In the genomic region with DNA sequence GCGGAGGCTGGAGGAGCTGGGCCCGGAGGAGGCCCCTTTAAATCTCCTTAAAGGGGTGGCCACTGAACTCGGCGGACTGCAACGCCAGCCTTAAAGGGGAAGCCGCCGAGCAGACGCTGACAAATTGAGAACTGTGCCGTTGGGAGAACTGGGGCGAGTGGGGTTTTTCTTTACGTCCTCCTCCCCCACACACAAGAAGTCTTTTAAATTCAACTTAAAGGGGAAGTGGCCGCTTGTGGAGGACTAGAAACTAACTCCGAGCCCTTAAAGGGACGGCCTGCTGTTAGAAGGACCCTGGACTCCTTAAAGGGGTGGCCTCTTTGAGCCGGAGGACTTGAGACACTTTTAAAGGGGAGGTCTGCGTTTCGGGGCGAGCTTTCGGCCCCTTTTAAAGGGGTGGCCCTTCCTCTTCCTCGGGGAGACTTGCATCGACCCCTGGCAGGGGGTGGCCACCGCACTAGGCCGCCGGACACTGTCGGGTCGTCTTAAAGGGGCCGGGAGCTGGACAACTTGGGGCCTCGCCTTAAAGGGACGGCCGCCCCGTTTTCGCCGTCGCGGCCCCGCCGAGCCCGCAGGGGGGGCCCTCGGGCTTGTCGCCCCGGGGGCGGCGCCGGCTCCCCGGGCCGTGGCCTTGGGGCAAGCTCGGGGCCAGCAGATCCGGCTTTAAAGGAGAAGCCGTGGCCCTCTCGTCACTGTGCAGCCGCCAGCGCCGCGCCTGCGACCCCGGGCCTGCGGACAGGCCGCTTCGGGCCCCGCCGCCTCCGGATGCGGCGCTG, we compare ENCODE assay signal across 8 cellular contexts. TPM values are rescaled to one million over a fixed set of nuclear protein-coding genes. Genes with fewer than 3 reads are reported as not detected.
DNase-seq lines count a peak whose midpoint lies in the region; ATAC-seq, FAIRE-seq and TF ChIP-seq lines count a peak whose summit lies in the region.

No MANE protein-coding gene starts in this region.

- no peaks in the 10 kb centered on the region for H3K27me3 ChIP-seq in BJ (ENCODE audit: control insufficient read depth, insufficient read depth, low read length)

- POLR2A ChIA-PET in BJ (lab: Charles Lee): interaction anchor here (0.5 to 0.6 kb wide), 2 partner anchors 35 to 155 kb away, joined by 3 read pairs; no protein-coding TSS in a partner anchor

- peak; percentile 73 for FAIRE-seq in TTC549 (lab: Jason Lieb, UNC)

- peak; percentile 82 for DNase-seq in BJ (ENCODE audit: low read depth)
- DNase-seq in NCI-H187 (lab: John Stamatoyannopoulos, UW): peak; percentile 68 to 86
- DNase-seq in epidermal melanocyte (ENCODE audit: insufficient read length, low spot score): peak; percentile 60
- DNase-seq in mesenteric fat pad (ENCODE audit: low spot score): peak; percentile 93

- H3K4me3 ChIP-seq in BJ (ENCODE audit: low read depth, low read length): peak overlapping the region; percentile 90

- CTCF ChIA-PET in BJ (lab: Yijun Ruan, JAX): interaction anchor here (0.5 to 4.6 kb wide), 9 partner anchors 11 to 1466 kb away, joined by 3 to 43 read pairs (median 3); no protein-coding TSS in a partner anchor

- no peak for TF ChIP-seq CTCF in BJ (IDR thresholded peaks at IDR 0.05; ENCODE audit: insufficient read depth, low read depth, low read length)

- ATAC-seq in GM18508 (IDR thresholded peaks at IDR 0.05; ENCODE audit: insufficient read depth, unreplicated experiment): peak; percentile 35
- peak; percentile 23 for ATAC-seq in HG02981 (IDR thresholded peaks at IDR 0.05; ENCODE audit: unreplicated experiment)

- H3K27ac ChIP-seq in temporal lobe (ENCODE audit: low read depth, low read length): peak overlapping the region; percentile 99

- H3K36me3 ChIP-seq in BJ (ENCODE audit: control insufficient read depth, insufficient read depth, low read length): peaks cover 33% of the 10 kb centered on the region

RNA-seq across cellular contexts. Expression of gene FBRS, which starts 0.7 kb away (rescaled TPM):
- 7.8 and 9.4 TPM in 2 replicates for polyA plus RNA-seq in BJ (2011; rRNA removed)
- polyA minus RNA-seq in BJ (2011; rRNA and poly(A)+ RNA removed): 14.9 and 15.3 TPM in 2 replicates
- total RNA-seq in mesenteric fat pad (46.2 TPM), temporal lobe (14.3 TPM)

RNA-seq across cellular contexts. Expression of gene PRR14, which starts 8.2 kb away (rescaled TPM):
- polyA plus RNA-seq in BJ (2011; rRNA removed): 5.2 TPM in 2 replicates
- 2.9 and 3.8 TPM in 2 replicates for polyA minus RNA-seq in BJ (2011; rRNA and poly(A)+ RNA removed)
- total RNA-seq in mesenteric fat pad (36.9 TPM), temporal lobe (13.3 TPM)

RNA-seq across cellular contexts. Expression of gene SRCAP, which starts 40.1 kb away (rescaled TPM):
- polyA plus RNA-seq in BJ (2011; rRNA removed): 3.2 and 4.4 TPM in 2 replicates
- polyA minus RNA-seq in BJ (2011; rRNA and poly(A)+ RNA removed): 11.4 and 23.2 TPM in 2 replicates
- total RNA-seq in mesenteric fat pad (59.7 TPM), temporal lobe (25.3 TPM)

RNA-seq across cellular contexts. Expression of gene ZNF689, which starts 48.7 kb away (rescaled TPM):
- polyA plus RNA-seq in BJ (2011; rRNA removed): 3.6 and 4.1 TPM in 2 replicates
- polyA minus RNA-seq in BJ (2011; rRNA and poly(A)+ RNA removed): 4.9 and 10.9 TPM in 2 replicates
- total RNA-seq in mesenteric fat pad: 5.9 TPM
- total RNA-seq in temporal lobe: 8.1 TPM

Comparison
In these comparisons a context has a peak if more than half of its experiments do, and no peak if none do; other contexts are left out.
1. Peak in every context shown above with its lines: DNase-seq, ATAC-seq, H3K4me3 ChIP-seq and H3K27ac ChIP-seq.